ENCODE assay signal across 15 cellular contexts in the genomic region with DNA sequence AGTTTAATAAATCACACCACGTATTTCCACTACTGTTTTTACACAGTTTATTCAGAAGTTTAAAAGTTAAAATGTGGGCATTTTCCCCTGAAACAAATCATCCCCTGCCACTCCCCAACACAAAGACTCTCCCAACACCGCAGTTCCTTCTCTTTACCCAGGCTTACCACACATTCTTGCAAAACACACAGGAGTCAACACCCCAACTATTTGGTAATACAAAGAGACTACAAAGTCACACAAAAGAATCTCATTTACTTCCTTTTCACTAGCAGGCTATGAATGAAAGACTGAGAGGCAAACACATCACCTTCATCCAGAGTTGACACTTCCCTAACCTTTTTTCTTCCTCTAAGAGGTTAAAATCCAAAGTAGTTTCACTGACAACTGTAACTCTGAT. TPM values are rescaled to one million over a fixed set of nuclear protein-coding genes. Genes with fewer than 3 reads are reported as not detected.
DNase-seq lines count a peak whose midpoint lies in the region; ATAC-seq, FAIRE-seq and TF ChIP-seq lines count a peak whose summit lies in the region.
"Had no signal": no experiment of that assay in that cellular context is flagged by ENCODE, and none has a peak within 500 bp of the region (broad histone marks: within the 10 kb centered on the region; RNA-seq: fewer than 3 reads in every experiment).

No MANE protein-coding gene starts in this region.

- no peak for TF ChIP-seq POLR2A in H1 (IDR thresholded peaks at IDR 0.05; ENCODE audit: control extremely low read depth in 1 of 2, low read depth in 2 of 2, low read length in 2 of 2)

- H2BK15ac ChIP-seq in H1 (ENCODE audit: low read length), result no peak overlapping the region

- H3K27me3 Mint-ChIP-seq in activated CD4-positive, alpha-beta T cell treated with anti-CD3 and anti-CD28 coated beads, Interleukin-2, amount 10 ng/mL, durations not matched to agents 7 days and 5 days, result no peaks in the 10 kb centered on the region

- H3K4me3 ChIP-seq in RWPE2 (ENCODE audit: severe bottlenecking) (no peak overlapping the region), H1 (ENCODE audit: extremely low read depth in 1 of 4, insufficient read depth in 2 of 4, low read depth in 3 of 4, low read length in 4 of 4) (no peak overlapping the region), neutrophil (ENCODE audit: low read depth in 1 of 2, low read length in 1 of 2) (peak overlapping the region; percentile 38), coronary artery (no peak overlapping the region)
- H3K4me3 ChIP-seq: Peyer's patch, skin epidermis had no signal

- H3K4me1 Mint-ChIP-seq in activated CD4-positive, alpha-beta T cell treated with anti-CD3 and anti-CD28 coated beads, Interleukin-2, amount 10 ng/mL, durations not matched to agents 7 days and 5 days, result peaks cover 20% of the 10 kb centered on the region

- no peak overlapping the region for H2BK20ac ChIP-seq in H1 (ENCODE audit: low read length)

- H3K23me2 ChIP-seq in H1 (ENCODE audit: low read depth, low read length), result no peaks in the 10 kb centered on the region

- no peaks in the 10 kb centered on the region for H3K79me1 ChIP-seq in H1 (ENCODE audit: low read depth, low read length)

- H2BK12ac ChIP-seq in H1 (ENCODE audit: low read depth, low read length), result no peak overlapping the region

- H3K56ac ChIP-seq in H1 (replicated peaks; ENCODE audit: insufficient read length, low read depth, low read length), result no peak overlapping the region

- H3K27me3 ChIP-seq in RWPE2 (ENCODE audit: insufficient read depth, poor library complexity, severe bottlenecking) (no peaks in the 10 kb centered on the region), H1 (replicated peaks in 1 of 4; ENCODE audit: control insufficient read depth in 3 of 4, extremely low read depth in 1 of 4, insufficient read depth in 3 of 4, low read length in 3 of 4) (no peaks in the 10 kb centered on the region), neutrophil (no peaks in the 10 kb centered on the region)
- H3K27me3 ChIP-seq: Peyer's patch had no signal

- H3K36me3 ChIP-seq in RWPE2 (ENCODE audit: low read depth) (peaks cover 47% of the 10 kb centered on the region), H1 (ENCODE audit: control insufficient read depth in 2 of 4, insufficient read depth in 4 of 4, low read length in 3 of 4) (peaks cover 0 to 29% (median 17%) of the 10 kb centered on the region in 4 experiments; a peak in 6 of 8 replicates), neutrophil (peaks cover 55% of the 10 kb centered on the region)

- H3K27ac Mint-ChIP-seq in activated CD4-positive, alpha-beta T cell treated with anti-CD3 and anti-CD28 coated beads, Interleukin-2, amount 10 ng/mL, durations not matched to agents 7 days and 5 days, result peak overlapping the region; percentile 2

- WGBS in H1 (ENCODE audit: extremely low coverage in 1 of 2, insufficient coverage in 1 of 2, insufficient read length in 1 of 2, insufficient replicate concordance in 2 of 2, low coverage in 1 of 2, low lambda C conversion rate in 2 of 2, missing lambda C conversion rate in 1 of 2), 2 experiments, result 72% methylated on average over 2 of the region's 2 CpGs; no CpG with 5 or more reads in 1 of the 2 experiments

- H3K36me3 Mint-ChIP-seq in activated CD4-positive, alpha-beta T cell treated with anti-CD3 and anti-CD28 coated beads, Interleukin-2, amount 10 ng/mL, durations not matched to agents 7 days and 5 days (ENCODE audit: low read depth), result peaks cover 72% of the 10 kb centered on the region

- CTCF ChIA-PET in activated CD4-positive, alpha-beta T cell treated with anti-CD3 and anti-CD28 coated beads, Interleukin-2, amount 10 ng/mL, durations not matched to agents 7 days and 5 days (lab: Charles Lee), result interaction anchor here (1.6 kb wide), 1 partner anchor 35 kb away, joined by 4 read pairs; no protein-coding TSS in a partner anchor
- CTCF ChIA-PET in H1 (lab: Charles Lee; ENCODE audit: partially characterized antibody), result interaction anchor here (0.7 kb wide), 1 partner anchor 12 kb away, joined by 3 read pairs; no protein-coding TSS in a partner anchor

- no peak overlapping the region for H3K23ac ChIP-seq in H1 (ENCODE audit: insufficient read length)

- H3K4me2 ChIP-seq in H1 (ENCODE audit: insufficient read depth in 1 of 2, low read depth in 2 of 2, low read length in 2 of 2), result 0 out of 4 replicates have a peak overlapping the region, but pooled peaks of 1 of the 2 experiments have one; percentile 3

- TF ChIP-seq RAD21 in H1 (IDR thresholded peaks at IDR 0.05 in 1 of 2, conservative IDR thresholded peaks at IDR 0.05 in 1 of 2; ENCODE audit: low read depth in 2 of 2, low read length in 2 of 2), result no peak

- H3K4me1 ChIP-seq in RWPE2 (ENCODE audit: insufficient read depth, poor library complexity, severe bottlenecking), result no peaks in the 10 kb centered on the region
- peaks cover 0 to 7% (median 3%) of the 10 kb centered on the region in 4 experiments; a peak in 2 of 7 replicates for H3K4me1 ChIP-seq in H1 (replicated peaks in 1 of 4; ENCODE audit: control insufficient read depth in 3 of 4, insufficient read depth in 4 of 4, low read length in 3 of 4)
- H3K4me1 ChIP-seq in neutrophil (ENCODE audit: control insufficient read depth in 1 of 2, insufficient read depth in 1 of 2, low read depth in 1 of 2, low read length in 1 of 2), result peaks cover 43 to 48% of the 10 kb centered on the region in 2 experiments
- H3K4me1 ChIP-seq: Peyer's patch had no signal

- H3K79me2 ChIP-seq in H1 (ENCODE audit: control insufficient read depth in 1 of 2, insufficient read depth in 2 of 2, low read length in 2 of 2), result no peaks in the 10 kb centered on the region

- H3K27ac ChIP-seq in RWPE2 (ENCODE audit: poor library complexity, severe bottlenecking) (no peak overlapping the region), H1 (ENCODE audit: low read depth, low read length) (no peak overlapping the region), neutrophil (peak overlapping the region; percentile 92), coronary artery (no peak overlapping the region)
- H3K27ac ChIP-seq: Peyer's patch had no signal

- no peaks in the 10 kb centered on the region for H3K9me3 Mint-ChIP-seq in activated CD4-positive, alpha-beta T cell treated with anti-CD3 and anti-CD28 coated beads, Interleukin-2, amount 10 ng/mL, durations not matched to agents 7 days and 5 days

- H2BK120ac ChIP-seq in H1 (replicated peaks; ENCODE audit: low read depth, low read length), result no peak overlapping the region

- no peak overlapping the region for H2AFZ ChIP-seq in H1 (ENCODE audit: low read length)

- no peak overlapping the region for H4K8ac ChIP-seq in H1 (ENCODE audit: extremely low read depth, insufficient read depth, low read length)

- H3K9ac ChIP-seq in H1 (replicated peaks in 1 of 4; ENCODE audit: extremely low read depth in 1 of 4, low read depth in 3 of 4, low read length in 3 of 4), result no peak overlapping the region; a peak in 1 of 7 replicates

- FAIRE-seq in H1 (lab: Jason Lieb, UNC), result peak; percentile 39
- FAIRE-seq: A204.1 had no signal

- no peak for TF ChIP-seq EP300 in H1 (IDR thresholded peaks at IDR 0.05; ENCODE audit: borderline replicate concordance in 1 of 2, low read depth in 2 of 2, low read length in 2 of 2)

- no peak overlapping the region for H3K18ac ChIP-seq in H1 (ENCODE audit: extremely low read depth, low read length)

- no peak overlapping the region for H4K5ac ChIP-seq in H1 (ENCODE audit: insufficient read length, low read depth, low read length)

- no peak for DNase-seq in activated CD4-positive, alpha-beta T cell treated with anti-CD3 and anti-CD28 coated beads, Interleukin-2, amount 10 ng/mL, durations not matched to agents 7 days and 5 days
- no peak for DNase-seq in activated CD4-positive, alpha-beta T cell treated with anti-CD3 and anti-CD28 coated beads, Interleukin-2, amount 50 U/mL, for 4 hours
- DNase-seq in RWPE2 (ENCODE audit: low spot score), result no peak
- DNase-seq in H1 (ENCODE audit: low read depth in 1 of 2, low spot score in 2 of 2), result no peak
- no peak for DNase-seq in COR-L47 (lab: John Stamatoyannopoulos, UW)
- DNase-seq in coronary artery (ENCODE audit: low spot score), result no peak
- DNase-seq: activated CD4-positive, alpha-beta T cell treated with anti-CD3 and anti-CD28 coated beads, Interleukin-2, amount 50 U/mL, for 1 hour; NCI-H146; Peyer's patch; stimulated activated CD8-positive, alpha-beta memory T cell treated with anti-CD3 and anti-CD28 coated beads, Interleukin-4, amount 100 ng/mL, for 48 hours had no signal

- no peak overlapping the region for H3K4ac ChIP-seq in H1 (replicated peaks; ENCODE audit: insufficient read length, low read depth, low read length)

- H2BK5ac ChIP-seq in H1 (ENCODE audit: low read depth, low read length), result no peak overlapping the region

- no peak overlapping the region for H2AK5ac ChIP-seq in H1 (ENCODE audit: low read depth, low read length)

- H3K14ac ChIP-seq in H1 (ENCODE audit: insufficient read length), result no peak overlapping the region

- ATAC-seq in RWPE2 (ENCODE audit: low read depth) (0 out of 3 replicates have a peak, but pooled peaks have one; percentile 27), SK-N-SH treated with all-trans-retinoic acid at 6 μM for 48 hours (no peak)

- no peak for TF ChIP-seq CTCF in RWPE2 (IDR thresholded peaks at IDR 0.05; ENCODE audit: poor library complexity, severe bottlenecking)
- TF ChIP-seq CTCF in H1 (IDR thresholded peaks at IDR 0.05; ENCODE audit: control extremely low read depth in 1 of 3, insufficient read depth in 1 of 3, low read depth in 1 of 3, low read length in 3 of 3), result no peak
- no peak for TF ChIP-seq CTCF in neutrophil (IDR thresholded peaks at IDR 0.05)
- no peak for TF ChIP-seq CTCF in coronary artery (IDR thresholded peaks at IDR 0.05)

- no peak overlapping the region for H3K4me3 Mint-ChIP-seq in activated CD4-positive, alpha-beta T cell treated with anti-CD3 and anti-CD28 coated beads, Interleukin-2, amount 10 ng/mL, durations not matched to agents 7 days and 5 days

- H3K9me3 ChIP-seq in RWPE2 (ENCODE audit: severe bottlenecking) (no peaks in the 10 kb centered on the region), H1 (ENCODE audit: insufficient read depth in 2 of 2, low read depth in 1 of 2, low read length in 1 of 2) (no peaks in the 10 kb centered on the region), neutrophil (no peaks in the 10 kb centered on the region)
- H3K9me3 ChIP-seq: Peyer's patch had no signal

- no peak overlapping the region for H4K91ac ChIP-seq in H1 (replicated peaks; ENCODE audit: insufficient read length, low read length)

- POLR2A ChIA-PET in activated CD4-positive, alpha-beta T cell treated with anti-CD3 and anti-CD28 coated beads, Interleukin-2, amount 10 ng/mL, durations not matched to agents 7 days and 5 days (lab: Charles Lee), result interaction anchor here (0.5 kb wide), 1 partner anchor 355 kb away, joined by 3 read pairs; no protein-coding TSS in a partner anchor
- POLR2A ChIA-PET in H1 (lab: Charles Lee; ENCODE audit: partially characterized antibody), result interaction anchor here (1.5 to 1.8 kb wide), 3 partner anchors 9 to 113 kb away, joined by 5 to 6 read pairs (median 6); no protein-coding TSS in a partner anchor

- no peaks in the 10 kb centered on the region for H4K20me1 ChIP-seq in H1 (replicated peaks in 1 of 2; ENCODE audit: control insufficient read depth in 1 of 2, insufficient read depth in 2 of 2, low read length in 2 of 2)

RNA-seq across cellular contexts. Expression of a gene that starts 51.1 kb away (rescaled TPM):
- 10 to 100 TPM; 49.7 to 49.8 TPM for total RNA-seq in activated CD4-positive, alpha-beta T cell treated with anti-CD3 and anti-CD28 coated beads, Interleukin-2, amount 10 ng/mL, durations not matched to agents 7 days and 5 days
- 23.2 and 26.2 TPM in 2 replicates for total RNA-seq in H1 (2021; fragmentation: NEBNext Ultra II Directional; extraction: Animal tissue kit (Norgen Biotek cat#: 25700))
- polyA plus RNA-seq in H1 (2011; rRNA removed), result 8.4 and 10.1 TPM in 2 replicates
- polyA plus RNA-seq in H1 (2011; cell fraction: cytosol; rRNA removed), result 14.6 TPM
- polyA plus RNA-seq in H1 (2011; cell fraction: nucleus; rRNA removed), result 9.5 TPM
- 12.0 to 17.1 TPM (median 13.5 TPM) in 4 replicates for polyA plus RNA-seq in H1 (2012, experiment 1 of 2)
- polyA plus RNA-seq in H1 (2012, experiment 2 of 2), result 0.92 TPM
- 14.9 TPM for polyA plus RNA-seq in H1 (2013, experiment 1 of 2)
- 15.7 TPM for polyA plus RNA-seq in H1 (2013, experiment 2 of 2)
- 26.8 and 36.7 TPM in 2 replicates for polyA minus RNA-seq in H1 (2011; rRNA and poly(A)+ RNA removed)
- 15.2 TPM for polyA minus RNA-seq in H1 (2011; cell fraction: cytosol; rRNA and poly(A)+ RNA removed)
- polyA minus RNA-seq in H1 (2011; cell fraction: nucleus; rRNA and poly(A)+ RNA removed), result 25.3 TPM

RNA-seq across cellular contexts. Expression of a gene that starts 51.2 kb away (rescaled TPM):
- under 1 TPM; 0.17 to 0.40 TPM for total RNA-seq in activated CD4-positive, alpha-beta T cell treated with anti-CD3 and anti-CD28 coated beads, Interleukin-2, amount 10 ng/mL, durations not matched to agents 7 days and 5 days
- not detected in 2 replicates for total RNA-seq in H1 (2021; fragmentation: NEBNext Ultra II Directional; extraction: Animal tissue kit (Norgen Biotek cat#: 25700))
- 0.06 and 0.20 TPM in 2 replicates for polyA plus RNA-seq in H1 (2011; rRNA removed)
- 0.23 TPM for polyA plus RNA-seq in H1 (2011; cell fraction: cytosol; rRNA removed)
- 0.16 TPM for polyA plus RNA-seq in H1 (2011; cell fraction: nucleus; rRNA removed)
- 0.17 to 0.21 TPM in 2 of 4 replicates, not detected in the others for polyA plus RNA-seq in H1 (2012, experiment 1 of 2)
- polyA plus RNA-seq in H1 (2012, experiment 2 of 2), result not detected
- not detected for polyA plus RNA-seq in H1 (2013, experiment 1 of 2)
- 0.04 TPM for polyA plus RNA-seq in H1 (2013, experiment 2 of 2)
- polyA minus RNA-seq in H1 (2011; rRNA and poly(A)+ RNA removed), result 0.19 TPM in 1 of 2 replicates, not detected in the other
- not detected for polyA minus RNA-seq in H1 (2011; cell fraction: cytosol; rRNA and poly(A)+ RNA removed)
- polyA minus RNA-seq in H1 (2011; cell fraction: nucleus; rRNA and poly(A)+ RNA removed), result not detected
- total RNA-seq: glomerular endothelial cell, Peyer's patch had no signal

RNA-seq across cellular contexts. Expression of a gene that starts 53.4 kb away (rescaled TPM):
- 100 to 1,000 TPM in 1 of 2 experiments, 10 to 100 TPM in 1; 99.1 to 114 TPM for total RNA-seq in activated CD4-positive, alpha-beta T cell treated with anti-CD3 and anti-CD28 coated beads, Interleukin-2, amount 10 ng/mL, durations not matched to agents 7 days and 5 days
- 18.5 and 19.8 TPM in 2 replicates for total RNA-seq in H1 (2021; fragmentation: NEBNext Ultra II Directional; extraction: Animal tissue kit (Norgen Biotek cat#: 25700))
- polyA plus RNA-seq in H1 (2011; rRNA removed), result 6.2 and 8.1 TPM in 2 replicates
- 8.5 TPM for polyA plus RNA-seq in H1 (2011; cell fraction: cytosol; rRNA removed)
- 10.0 TPM for polyA plus RNA-seq in H1 (2011; cell fraction: nucleus; rRNA removed)
- polyA plus RNA-seq in H1 (2012, experiment 1 of 2), result 10.7 to 18.7 TPM (median 14.8 TPM) in 4 replicates
- polyA plus RNA-seq in H1 (2012, experiment 2 of 2), result 1.9 TPM
- 11.0 TPM for polyA plus RNA-seq in H1 (2013, experiment 1 of 2)
- polyA plus RNA-seq in H1 (2013, experiment 2 of 2), result 11.1 TPM
- polyA minus RNA-seq in H1 (2011; rRNA and poly(A)+ RNA removed), result 7.2 and 8.1 TPM in 2 replicates
- polyA minus RNA-seq in H1 (2011; cell fraction: cytosol; rRNA and poly(A)+ RNA removed), result 6.2 TPM
- 9.0 TPM for polyA minus RNA-seq in H1 (2011; cell fraction: nucleus; rRNA and poly(A)+ RNA removed)

Comparison
In these comparisons a context has a peak if more than half of its experiments do, and no peak if none do; other contexts are left out.
1. H3K4me3 ChIP-seq: peak in neutrophil (2 of 2); none in RWPE2 (single experiment), H1 (0 of 4) and coronary artery (single experiment).